ENCODE assay signal across 8 cellular contexts in the genomic region with DNA sequence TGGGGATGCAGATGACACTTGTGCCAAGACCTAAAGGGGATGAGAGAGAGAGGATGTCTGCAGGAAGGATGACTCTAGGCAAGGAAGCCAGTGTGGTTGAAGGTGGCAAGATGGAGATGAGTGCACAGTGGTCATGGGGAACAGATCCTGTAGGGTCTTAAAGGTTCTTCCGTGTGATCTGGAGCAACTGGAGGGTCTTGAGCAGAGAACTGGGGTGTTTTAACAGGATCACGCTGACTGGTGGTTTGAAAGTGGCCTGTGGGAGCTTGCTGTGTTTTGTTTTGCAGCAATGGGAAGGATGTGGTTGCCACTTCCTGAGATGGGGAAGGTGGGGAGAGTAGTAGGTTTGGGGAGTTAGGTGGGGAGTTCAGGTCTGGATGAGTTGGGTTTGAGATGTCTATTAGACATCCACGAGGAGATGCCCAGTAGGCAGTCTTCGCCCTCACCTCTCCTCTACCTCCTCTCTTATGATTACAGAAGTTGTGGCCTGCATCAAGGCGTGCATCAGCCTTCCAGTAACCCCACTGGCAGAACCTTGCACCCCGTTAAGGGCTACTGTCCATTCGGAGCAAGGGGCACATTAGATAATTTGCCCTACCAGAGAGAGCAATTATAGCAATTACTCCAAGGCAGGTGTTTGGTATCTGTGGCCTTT. TPM values are rescaled to one million over a fixed set of nuclear protein-coding genes. Genes with fewer than 3 reads are reported as not detected.
A peak's percentile ranks its signal among the peaks of the same experiment; 100 is the strongest.
DNase-seq lines count a peak whose midpoint lies in the region; ATAC-seq and TF ChIP-seq lines count a peak whose summit lies in the region.

No MANE protein-coding gene starts in this region.

- no peak for ATAC-seq in naive B cell (ENCODE audit: low read depth in 2 of 2)
- no peak for ATAC-seq in HG03108 (IDR thresholded peaks at IDR 0.05; ENCODE audit: unreplicated experiment)

- H3K4me1 ChIP-seq in breast epithelium: no peaks in the 10 kb centered on the region
- H3K4me1 ChIP-seq in BE2C: peaks cover 12% of the 10 kb centered on the region

- no peak overlapping the region for H3K27ac Mint-ChIP-seq in IgD-negative memory B cell
- H3K27ac Mint-ChIP-seq in naive B cell: no peak overlapping the region

- H3K9me3 Mint-ChIP-seq in IgD-negative memory B cell: no peaks in the 10 kb centered on the region
- peaks cover 0 to 2% (median 0%) of the 10 kb centered on the region in 7 donors for H3K9me3 Mint-ChIP-seq in naive B cell

- TF ChIP-seq CTCF in AG04449 (IDR thresholded peaks at IDR 0.05; ENCODE audit: insufficient read depth, low read length, missing control alignments) (no peak), breast epithelium (IDR thresholded peaks at IDR 0.05) (no peak), BE2C (IDR thresholded peaks at IDR 0.05; ENCODE audit: low read depth, low read length) (no peak)

- H3K4me3 Mint-ChIP-seq in IgD-negative memory B cell: peak overlapping the region; percentile 30 to 91 (median 77)
- peak overlapping the region in 7 of 8 donors; percentile 20 to 82 (median 75) for H3K4me3 Mint-ChIP-seq in naive B cell

- peaks cover 28% of the 10 kb centered on the region for H3K27me3 Mint-ChIP-seq in IgD-negative memory B cell
- H3K27me3 Mint-ChIP-seq in naive B cell: peaks cover 30 to 41% (median 39%) of the 10 kb centered on the region in 3 donors

- no peaks in the 10 kb centered on the region for H3K9me3 ChIP-seq in breast epithelium
- H3K9me3 ChIP-seq in BE2C: no peaks in the 10 kb centered on the region

- H3K36me3 Mint-ChIP-seq in IgD-negative memory B cell (no peaks in the 10 kb centered on the region), naive B cell (peaks cover 0 to 8% of the 10 kb centered on the region in 2 donors)

- TF ChIP-seq POLR2A in breast epithelium (IDR thresholded peaks at IDR 0.05): no peak

- H3K4me3 ChIP-seq in AG04449 (ENCODE audit: low read depth, low read length) (peak overlapping the region; percentile 79), breast epithelium (peak overlapping the region; percentile 73 to 93 (median 79)), BE2C (ENCODE audit: low read depth, low read length) (no peak overlapping the region; the same call in 1 of the 2 replicates)

- no peaks in the 10 kb centered on the region for H3K36me3 ChIP-seq in breast epithelium
- no peaks in the 10 kb centered on the region for H3K36me3 ChIP-seq in BE2C

- no peaks in the 10 kb centered on the region for H3K27me3 ChIP-seq in breast epithelium
- H3K27me3 ChIP-seq in BE2C: no peaks in the 10 kb centered on the region; the same call in 1 of the 2 replicates

- no peak overlapping the region for H3K27ac ChIP-seq in breast epithelium

- CTCF ChIA-PET in AG04449 (lab: Yijun Ruan, JAX): interaction anchor here (1.7 to 6.1 kb wide), 4 partner anchors 27 to 126 kb away, joined by 6 to 73 read pairs (median 14); no protein-coding TSS in a partner anchor

- H3K4me1 Mint-ChIP-seq in IgD-negative memory B cell (peaks cover 5 to 9% (median 7%) of the 10 kb centered on the region in 3 donors), naive B cell (peaks cover 11 to 21% (median 12%) of the 10 kb centered on the region in 3 donors)

- intact Hi-C loops in breast epithelium (cut with DNase I; ENCODE audit: low total_unique reads): no loop called here

- POLR2A ChIA-PET in AG04449 (lab: Yijun Ruan, JAX): interaction anchor here (1.2 to 1.3 kb wide), 2 partner anchors 10 to 92 kb away, joined by 6 to 7 read pairs; a partner anchor contains a TSS

- no peak for DNase-seq in AG04449 (ENCODE audit: low read depth, low spot score)
- no peak for DNase-seq in breast epithelium (ENCODE audit: low spot score in 2 of 2)
- DNase-seq in naive B cell: no peak
- DNase-seq in NCI-H345 (lab: John Stamatoyannopoulos, UW): no peak
- DNase-seq in stimulated activated CD4-positive, alpha-beta T cell treated with anti-CD3 and anti-CD28 coated beads, Interleukin-4, amount 100 ng/mL, for 4 hours: no peak
- DNase-seq in BE2C: no peak

RNA-seq across cellular contexts. Expression of a gene that starts 1.4 kb away (rescaled TPM):
- not detected for polyA plus RNA-seq in IgD-negative memory B cell
- 10 to 100 TPM in 1 of 3 donors, 1 to 10 TPM in 2; 7.3 to 24.0 (median 8.8) TPM for total RNA-seq in breast epithelium
- not detected for polyA plus RNA-seq in naive B cell (ENCODE audit: low read depth in 6 of 6)
- 0.80 TPM for polyA plus RNA-seq in BE2C (2012; ENCODE audit: insufficient read depth, insufficient read length, low read depth)

RNA-seq across cellular contexts. Expression of a gene that starts 53.6 kb away (rescaled TPM):
- polyA plus RNA-seq in IgD-negative memory B cell (not detected), naive B cell (ENCODE audit: low read depth in 6 of 6) (under 1 TPM in 2 of 6 donors, not detected in 4; 0.31 to 0.60 TPM)
- total RNA-seq in breast epithelium: 10 to 100 TPM in 1 of 3 donors, 1 to 10 TPM in 2; 6.1 to 17.9 (median 9.5) TPM
- 0.88 TPM for polyA plus RNA-seq in BE2C (2012; ENCODE audit: insufficient read depth, insufficient read length, low read depth)
